Comparison of ENCODE assay signal across 9 cellular contexts in the genomic region with DNA sequence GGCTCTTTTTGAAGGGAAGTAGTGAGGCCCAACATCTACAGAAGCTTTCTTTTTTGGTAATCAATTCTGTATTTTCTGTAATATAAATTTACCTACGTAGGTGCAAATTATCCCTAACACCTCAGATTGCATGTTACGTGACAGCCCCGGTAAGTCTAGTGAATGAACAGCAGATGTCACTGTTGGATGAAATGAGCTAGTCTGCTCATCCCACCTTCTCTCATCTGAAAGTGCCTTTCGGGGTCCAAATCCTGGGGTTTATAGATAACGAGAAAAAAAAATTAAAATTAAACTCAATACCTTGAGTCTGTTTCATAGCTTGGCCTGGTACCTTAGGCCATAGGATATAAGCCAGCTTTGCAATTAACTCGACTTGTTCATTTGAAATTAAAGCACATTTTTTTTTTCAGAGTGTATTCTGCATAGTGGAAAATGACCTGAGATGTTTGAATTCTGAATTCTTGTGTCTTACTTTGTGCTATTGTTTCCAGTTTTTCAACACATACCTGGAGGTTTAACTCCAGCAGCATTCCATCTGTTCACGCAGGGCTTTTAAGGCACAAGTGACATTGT.
A peak's percentile ranks its signal among the peaks of the same experiment; 100 is the strongest.
DNase-seq lines count a peak whose midpoint lies in the region; ATAC-seq and TF ChIP-seq lines count a peak whose summit lies in the region.
"Had no signal": no experiment of that assay in that cellular context is flagged by ENCODE, and none has a peak within 500 bp of the region (broad histone marks: within the 10 kb centered on the region; RNA-seq: fewer than 3 reads in every experiment).

No MANE protein-coding gene starts in this region.

- WGBS in esophagus muscularis mucosa: 29% methylated on average over 7 of the region's 7 CpGs

- no peak for TF ChIP-seq EP300 in esophagus muscularis mucosa (IDR thresholded peaks at IDR 0.05)

- H3K9me3 ChIP-seq in esophagus muscularis mucosa: no peaks in the 10 kb centered on the region

- peaks cover 8% of the 10 kb centered on the region for H3K4me1 Mint-ChIP-seq in brain
- peaks cover 1% of the 10 kb centered on the region for H3K4me1 Mint-ChIP-seq in progenitor cell of endocrine pancreas (ENCODE audit: low read depth)

- H3K27me3 ChIP-seq in esophagus muscularis mucosa: peaks cover 0 to 4% (median 0%) of the 10 kb centered on the region in 4 donors

- no peak overlapping the region for H3K4me3 ChIP-seq in esophagus muscularis mucosa
- H3K4me3 ChIP-seq: SK-N-MC had no signal

- TF ChIP-seq POLR2A in esophagus muscularis mucosa (IDR thresholded peaks at IDR 0.05; ENCODE audit: low read depth): no peak

- peaks cover 8% of the 10 kb centered on the region for H3K27me3 Mint-ChIP-seq in brain
- peaks cover 21% of the 10 kb centered on the region for H3K27me3 Mint-ChIP-seq in progenitor cell of endocrine pancreas

- H3K27ac ChIP-seq in esophagus muscularis mucosa (replicated peaks in 1 of 4): no peak overlapping the region
- H3K27ac ChIP-seq: SK-N-MC had no signal

- ATAC-seq in HG02970 (IDR thresholded peaks at IDR 0.05; ENCODE audit: low FRiP score, unreplicated experiment): no peak
- no peak for ATAC-seq in GM21529 (IDR thresholded peaks at IDR 0.05; ENCODE audit: unreplicated experiment)

- H3K9me3 Mint-ChIP-seq in brain (peaks cover 0 to 5% (median 0%) of the 10 kb centered on the region in 5 experiments), progenitor cell of endocrine pancreas (ENCODE audit: low read depth) (no peaks in the 10 kb centered on the region)

- TF ChIP-seq CTCF in brain (conservative IDR thresholded peaks at IDR 0.05) (peak; percentile 71 to 84), progenitor cell of endocrine pancreas (IDR thresholded peaks at IDR 0.05; ENCODE audit: unreplicated experiment) (peak; percentile 74), esophagus muscularis mucosa (IDR thresholded peaks at IDR 0.05) (peak in 1 of 3 experiments; percentile 27)

- intact Hi-C loops in esophagus muscularis mucosa (cut with DNase I): no loop called here

- H3K4me3 Mint-ChIP-seq in brain: no peak overlapping the region
- no peak overlapping the region for H3K4me3 Mint-ChIP-seq in progenitor cell of endocrine pancreas (ENCODE audit: low read depth)

- H3K36me3 Mint-ChIP-seq in brain: no peaks in the 10 kb centered on the region
- H3K36me3 Mint-ChIP-seq in progenitor cell of endocrine pancreas (ENCODE audit: insufficient read depth): no peaks in the 10 kb centered on the region

- peak overlapping the region in 1 of 5 experiments; percentile 45 for H3K27ac Mint-ChIP-seq in brain
- H3K27ac Mint-ChIP-seq in progenitor cell of endocrine pancreas: no peak overlapping the region

- H3K36me3 ChIP-seq in esophagus muscularis mucosa: no peaks in the 10 kb centered on the region

- no peaks in the 10 kb centered on the region for H3K4me1 ChIP-seq in esophagus muscularis mucosa

- DNase-seq in DMS53 (lab: John Stamatoyannopoulos, UW): peak; percentile 50
- DNase-seq in DMS53 treated with DMSO at 0.1 percent for 48 hours (lab: John Stamatoyannopoulos, UW; ENCODE audit: unreplicated experiment): no peak
- peak; percentile 61 for DNase-seq in NCI-H2029 (lab: John Stamatoyannopoulos, UW)
- no peak for DNase-seq in progenitor cell of endocrine pancreas (ENCODE audit: low spot score, unreplicated experiment)
- DNase-seq in esophagus muscularis mucosa (ENCODE audit: extremely low spot score): no peak

Comparison
In these comparisons a context has a peak if more than half of its experiments do, and no peak if none do; other contexts are left out.
1. DNase-seq: peak in DMS53 (single experiment) and NCI-H2029 (single experiment); none in DMS53 treated with DMSO at 0.1 percent for 48 hours (single experiment), progenitor cell of endocrine pancreas (single experiment) and esophagus muscularis mucosa (single experiment).